In genomic region chr20:35664544-35665206, GRCh38 we compare ENCODE assay signal across 8 cellular contexts. TPM values are rescaled to one million over a fixed set of nuclear protein-coding genes. Genes with fewer than 3 reads are reported as not detected.
DNase-seq lines count a peak whose midpoint lies in the region; ATAC-seq and TF ChIP-seq lines count a peak whose summit lies in the region.

CPNE1 (minus strand) TSS chr20:35664900; CDS start chr20:35632923, 31,977 bp downstream.
RBM12 (minus strand) TSS chr20:35664900; CDS start chr20:35655322, 9,578 bp downstream.

- H3K27me3 ChIP-seq in AG04450 (ENCODE audit: control insufficient read depth, insufficient read depth, low read length) = no peaks in the 10 kb centered on the region

- H3K4me1 Mint-ChIP-seq in activated B cell treated with CpG ODN at 0.5 μM for 24 hours = peaks cover 48% of the 10 kb centered on the region
- H3K4me1 Mint-ChIP-seq in immature natural killer cell = peaks cover 6 to 49% of the 10 kb centered on the region in 2 donors

- DNase-seq in AG04450 (ENCODE audit: low read depth, low spot score) = peak; percentile 78
- DNase-seq in NCI-H345 (lab: John Stamatoyannopoulos, UW) = peak; percentile 97
- peak; percentile 94 for DNase-seq in activated B cell treated with CpG ODN at 0.5 μM for 24 hours
- peak; percentile 93 to 95 for DNase-seq in cardiac fibroblast (ENCODE audit: low read depth in 2 of 2)
- peak; percentile 95 to 96 (median 95) for DNase-seq in immature natural killer cell
- DNase-seq in smooth muscle cell of the brain vasculature (ENCODE audit: low read depth, low spot score) = peak; percentile 83

- H3K4me3 Mint-ChIP-seq in activated B cell treated with CpG ODN at 0.5 μM for 24 hours = peak within 1 kb of the TSS; percentile 94
- peak within 1 kb of the TSS; percentile 89 to 99 (median 95) for H3K4me3 Mint-ChIP-seq in immature natural killer cell

- peak within 1 kb of the TSS; percentile 99 for H3K4me3 ChIP-seq in AG04450 (ENCODE audit: low read depth, low read length)
- peak within 1 kb of the TSS; percentile 90 to 98 for H3K4me3 ChIP-seq in cardiac fibroblast (replicated peaks in 1 of 2; ENCODE audit: low read depth in 2 of 2, low read length in 2 of 2)

- POLR2A ChIA-PET in AG04450 (lab: Yijun Ruan, JAX) (interaction anchor here (0.6 to 2.4 kb wide), 7 partner anchors 13 to 233 kb away, joined by 3 to 11 read pairs (median 3); no protein-coding TSS in a partner anchor), activated B cell treated with CpG ODN at 0.5 μM for 24 hours (lab: Charles Lee) (interaction anchor here (0.6 to 4.7 kb wide), 24 partner anchors 9 to 1932 kb away, joined by 3 to 95 read pairs (median 6); partner anchors contain the start of genes CEP250, ERGIC3, MMP24OS and NFS1)

- ATAC-seq in GM18909 (IDR thresholded peaks at IDR 0.05; ENCODE audit: poor library complexity, unreplicated experiment) (peak; percentile 77), HG03175 (IDR thresholded peaks at IDR 0.05; ENCODE audit: unreplicated experiment) (peak; percentile 85), activated B cell treated with CpG ODN at 0.5 μM for 24 hours (ENCODE audit: low read depth) (peak; percentile 77)

- no peak for TF ChIP-seq CTCF in AG04450 (IDR thresholded peaks at IDR 0.05; ENCODE audit: low read depth, low read length)
- no peak for TF ChIP-seq CTCF in activated B cell treated with CpG ODN at 0.5 μM for 24 hours (IDR thresholded peaks at IDR 0.05)
- TF ChIP-seq CTCF in cardiac fibroblast (IDR thresholded peaks at IDR 0.05; ENCODE audit: low read depth, low read length) = no peak

- H3K27ac Mint-ChIP-seq in activated B cell treated with CpG ODN at 0.5 μM for 24 hours (peak within 1 kb of the TSS; percentile 99), immature natural killer cell (peak within 1 kb of the TSS; percentile 99 to 100 (median 100))

- peaks cover 3% of the 10 kb centered on the region; the same call in 1 of the 2 replicates for H3K9me3 ChIP-seq in AG04450 (ENCODE audit: control insufficient read depth, insufficient read depth, low read length)

- H3K36me3 Mint-ChIP-seq in activated B cell treated with CpG ODN at 0.5 μM for 24 hours (ENCODE audit: low read depth) (peaks cover 35% of the 10 kb centered on the region), immature natural killer cell (peaks cover 0 to 10% (median 7%) of the 10 kb centered on the region in 3 donors)

- no peaks in the 10 kb centered on the region for H3K9me3 Mint-ChIP-seq in activated B cell treated with CpG ODN at 0.5 μM for 24 hours
- H3K9me3 Mint-ChIP-seq in immature natural killer cell = no peaks in the 10 kb centered on the region

- peak within 1 kb of the TSS; percentile 91 for H3K27ac ChIP-seq in AG04450 (ENCODE audit: low read depth, low read length)

- intact Hi-C loops in activated B cell treated with CpG ODN at 0.5 μM for 24 hours (cut with micrococcal nuclease) = loop anchor here (1.0 to 5.0 kb wide), 7 partner anchors 35 to 290 kb away; partner anchors contain the start of genes NFS1, PHF20, RBM39 and ROMO1

- CTCF ChIA-PET in AG04450 (lab: Charles Lee) = no interaction called here
- CTCF ChIA-PET in activated B cell treated with CpG ODN at 0.5 μM for 24 hours (lab: Charles Lee) = interaction anchor here (1.2 to 1.4 kb wide), 2 partner anchors 46 to 61 kb away, joined by 3 to 7 read pairs; no protein-coding TSS in a partner anchor

- no peaks in the 10 kb centered on the region for H3K27me3 Mint-ChIP-seq in activated B cell treated with CpG ODN at 0.5 μM for 24 hours
- peaks cover 14 to 16% (median 15%) of the 10 kb centered on the region in 3 donors for H3K27me3 Mint-ChIP-seq in immature natural killer cell (ENCODE audit: low read depth in 3 of 3)

RNA-seq across cellular contexts. Expression of gene CPNE1, which starts in this region (rescaled TPM):
- 93.5 and 95.1 TPM in 2 replicates for polyA plus RNA-seq in AG04450 (2011; rRNA removed)
- 91.7 and 92.6 TPM in 2 replicates for polyA minus RNA-seq in AG04450 (2011; rRNA and poly(A)+ RNA removed)
- 234 and 264 TPM in 2 replicates for total RNA-seq in activated B cell treated with CpG ODN at 0.5 μM for 24 hours
- 100 to 1,000 TPM; 445 to 490 (median 454) TPM for polyA plus RNA-seq in immature natural killer cell

RNA-seq across cellular contexts. Expression of gene RBM12, which starts in this region (rescaled TPM):
- 73.0 and 91.1 TPM in 2 replicates for polyA plus RNA-seq in AG04450 (2011; rRNA removed)
- 183 and 208 TPM in 2 replicates for polyA minus RNA-seq in AG04450 (2011; rRNA and poly(A)+ RNA removed)
- 129 and 139 TPM in 2 replicates for total RNA-seq in activated B cell treated with CpG ODN at 0.5 μM for 24 hours
- 10 to 100 TPM; 14.7 to 32.9 (median 18.7) TPM for polyA plus RNA-seq in immature natural killer cell

Comparison
In these comparisons a context has a peak if more than half of its experiments do, and no peak if none do; other contexts are left out.
1. Peak in every context shown above with its lines: DNase-seq, ATAC-seq, H3K4me3 ChIP-seq and H3K27ac ChIP-seq.